ENCODE assay signal across 8 cellular contexts in the genomic region with DNA sequence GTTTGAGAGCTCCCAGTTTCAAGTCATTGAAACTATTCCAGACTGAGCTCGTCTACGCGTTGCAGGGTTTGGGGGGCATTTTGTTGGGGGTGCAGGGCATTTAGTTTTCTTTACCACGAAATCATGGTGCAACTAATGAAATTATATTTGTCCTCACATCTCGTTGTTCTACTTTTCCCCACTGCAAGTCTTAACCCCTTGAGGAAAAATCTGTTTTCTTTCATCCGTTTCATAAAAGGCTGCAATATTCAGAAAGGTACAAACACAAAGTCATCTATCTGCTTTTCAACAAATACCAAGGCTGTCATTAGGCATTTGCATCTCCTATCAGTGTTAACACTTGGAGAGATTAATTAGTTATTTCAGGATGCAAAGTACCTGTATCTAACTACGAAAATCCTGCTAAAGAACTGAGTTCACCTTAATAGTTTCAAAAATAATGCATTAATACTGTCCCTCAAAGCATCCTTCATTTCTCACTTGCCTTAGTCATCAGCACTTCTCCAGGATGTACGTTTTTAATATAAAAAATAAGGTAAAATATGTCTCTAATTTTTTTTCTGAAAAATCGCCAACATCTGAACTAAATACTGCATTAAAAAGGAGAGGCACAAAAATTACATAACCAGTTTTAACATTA.
A peak's percentile ranks its signal among the peaks of the same experiment; 100 is the strongest.
DNase-seq lines count a peak whose midpoint lies in the region; ATAC-seq and TF ChIP-seq lines count a peak whose summit lies in the region.

No MANE protein-coding gene starts in this region.

- in situ Hi-C loops in GM13977 (cut with MboI; ENCODE audit: low pct_unique_long_range_greater_than_20kb, low sequenced_read_pairs, unreplicated experiment) (loop anchor here (5.0 to 10.0 kb wide), 2 partner anchors 159 to 276 kb away; no protein-coding TSS in a partner anchor), KBM-7 (cut with MboI; ENCODE audit: low pct_unique_long_range_greater_than_20kb, low sequenced_read_pairs) (loop anchor here (25.0 kb wide), 1 partner anchor 269 kb away; no protein-coding TSS in a partner anchor)

- TF ChIP-seq CTCF in AG09309 (IDR thresholded peaks at IDR 0.05; ENCODE audit: control insufficient read depth, insufficient read depth, low read depth, low read length, missing control alignments) (no peak), cardiac fibroblast (IDR thresholded peaks at IDR 0.05; ENCODE audit: low read depth, low read length) (no peak), GM13977 (IDR thresholded peaks at IDR 0.05; ENCODE audit: extremely low read depth, insufficient read depth, missing control alignments) (no peak)

- H3K4me3 ChIP-seq in AG09309 (ENCODE audit: control insufficient read depth, low read depth, low read length) (peak overlapping the region; percentile 62), HUES6 (ENCODE audit: low read depth, low read length) (peak overlapping the region; percentile 86), cardiac fibroblast (replicated peaks in 1 of 2; ENCODE audit: low read depth in 2 of 2, low read length in 2 of 2) (peak overlapping the region; percentile 80 to 84), mucosa of rectum (ENCODE audit: low read length in 2 of 2) (peak overlapping the region; percentile 91 to 99)

- H3K9ac ChIP-seq in HUES6 (ENCODE audit: low read length) (peak overlapping the region; percentile 83), mucosa of rectum (ENCODE audit: low read depth in 1 of 2, low read length in 2 of 2) (peak overlapping the region; percentile 97 to 100)

- H3K27me3 ChIP-seq in HUES6 (ENCODE audit: control insufficient read depth, insufficient read depth, low read length), result no peaks in the 10 kb centered on the region
- no peaks in the 10 kb centered on the region for H3K27me3 ChIP-seq in mucosa of rectum (ENCODE audit: control insufficient read depth in 2 of 2, insufficient read depth in 2 of 2, low read length in 2 of 2)

- H3K36me3 ChIP-seq in HUES6 (ENCODE audit: control insufficient read depth, insufficient read depth, low read length), result peaks cover 14% of the 10 kb centered on the region
- H3K36me3 ChIP-seq in mucosa of rectum (ENCODE audit: control insufficient read depth in 2 of 2, insufficient read depth in 2 of 2, low read length in 2 of 2), result peaks cover 3 to 11% of the 10 kb centered on the region in 2 donors

- ATAC-seq in HG03045 (IDR thresholded peaks at IDR 0.05; ENCODE audit: unreplicated experiment), result no peak

- H3K27ac ChIP-seq in HUES6 (ENCODE audit: low read depth, low read length) (peak overlapping the region; percentile 91; the same call in 1 of the 2 replicates), mucosa of rectum (ENCODE audit: low read depth in 2 of 2, low read length in 2 of 2) (peak overlapping the region; percentile 98 to 99)

- H3K9me3 ChIP-seq in HUES6 (ENCODE audit: control insufficient read depth, insufficient read depth, low read depth, low read length) (no peaks in the 10 kb centered on the region), mucosa of rectum (ENCODE audit: control insufficient read depth in 2 of 2, low read length in 2 of 2) (no peaks in the 10 kb centered on the region)

- DNase-seq in AG09309 (ENCODE audit: low read depth) (no peak), cardiac fibroblast (ENCODE audit: low read depth in 2 of 2) (no peak), GM13977 (ENCODE audit: low spot score) (no peak), KBM-7 (no peak), NCI-H1436 (lab: John Stamatoyannopoulos, UW) (no peak)

- H3K4me1 ChIP-seq in HUES6 (ENCODE audit: control insufficient read depth, insufficient read depth, low read length), result peaks cover 10% of the 10 kb centered on the region
- peaks cover 10% of the 10 kb centered on the region in 2 donors for H3K4me1 ChIP-seq in mucosa of rectum (ENCODE audit: control insufficient read depth in 2 of 2, insufficient read depth in 2 of 2, low read length in 2 of 2)
